ENCODE assay signal across 8 cellular contexts in genomic region chr19:46861691-46862503, GRCh38. TPM values are rescaled to one million over a fixed set of nuclear protein-coding genes. Genes with fewer than 3 reads are reported as not detected.
DNase-seq lines count a peak whose midpoint lies in the region; ATAC-seq and TF ChIP-seq lines count a peak whose summit lies in the region.

No MANE protein-coding gene starts in this region.

- peaks cover 11 to 16% of the 10 kb centered on the region in 2 donors for H3K36me3 Mint-ChIP-seq in stimulated activated naive B cell treated with anti-CD40 and anti-IgM and Interleukin-4, amounts not matched to agents 10 μg/mL and 1 μg/mL and 100 μg/mL, for 72 hours
- peaks cover 5% of the 10 kb centered on the region for H3K36me3 Mint-ChIP-seq in activated T-helper 1 cell treated with anti-CD3 and anti-CD28 coated beads, Interleukin-12 subunit alpha, Interleukin-12 subunit beta, Interleukin-2, Interleukin-4 antibody, amounts not matched to agents 30 ng/mL and 10 ng/mL and 1 ng/mL, durations not matched to agents 14 hours and 24 hours and 36 hours (ENCODE audit: low read depth)

- H3K9me3 ChIP-seq in body of pancreas = no peaks in the 10 kb centered on the region

- TF ChIP-seq CTCF in body of pancreas (IDR thresholded peaks at IDR 0.05) = no peak

- WGBS in body of pancreas, 2 donors = 1 to 2% methylated on average over 19 of the region's 19 CpGs

- H3K4me1 Mint-ChIP-seq in stimulated activated naive B cell treated with anti-CD40 and anti-IgM and Interleukin-4, amounts not matched to agents 10 μg/mL and 1 μg/mL and 100 μg/mL, for 72 hours = peaks cover 16 to 24% of the 10 kb centered on the region in 2 donors
- H3K4me1 Mint-ChIP-seq in activated T-helper 1 cell treated with anti-CD3 and anti-CD28 coated beads, Interleukin-12 subunit alpha, Interleukin-12 subunit beta, Interleukin-2, Interleukin-4 antibody, amounts not matched to agents 30 ng/mL and 10 ng/mL and 1 ng/mL, durations not matched to agents 14 hours and 24 hours and 36 hours (ENCODE audit: low read depth) = peaks cover 25% of the 10 kb centered on the region

- H3K27me3 ChIP-seq in body of pancreas = no peaks in the 10 kb centered on the region

- no peaks in the 10 kb centered on the region for H3K36me3 ChIP-seq in body of pancreas (replicated peaks in 1 of 2; ENCODE audit: insufficient read depth in 1 of 2, low read depth in 2 of 2)

- in situ Hi-C loops in KBM-7 (cut with MboI; ENCODE audit: low pct_unique_long_range_greater_than_20kb, low sequenced_read_pairs) = no loop called here

- no peak overlapping the region for H3K4me3 Mint-ChIP-seq in stimulated activated naive B cell treated with anti-CD40 and anti-IgM and Interleukin-4, amounts not matched to agents 10 μg/mL and 1 μg/mL and 100 μg/mL, for 72 hours
- H3K4me3 Mint-ChIP-seq in activated T-helper 1 cell treated with anti-CD3 and anti-CD28 coated beads, Interleukin-12 subunit alpha, Interleukin-12 subunit beta, Interleukin-2, Interleukin-4 antibody, amounts not matched to agents 30 ng/mL and 10 ng/mL and 1 ng/mL, durations not matched to agents 14 hours and 24 hours and 36 hours = no peak overlapping the region

- H3K4me3 ChIP-seq in body of pancreas = peak overlapping the region; percentile 49 to 73

- peak overlapping the region; percentile 96 to 100 (median 98) for H3K27ac ChIP-seq in body of pancreas

- H3K27ac Mint-ChIP-seq in stimulated activated naive B cell treated with anti-CD40 and anti-IgM and Interleukin-4, amounts not matched to agents 10 μg/mL and 1 μg/mL and 100 μg/mL, for 72 hours = no peak overlapping the region
- H3K27ac Mint-ChIP-seq in activated T-helper 1 cell treated with anti-CD3 and anti-CD28 coated beads, Interleukin-12 subunit alpha, Interleukin-12 subunit beta, Interleukin-2, Interleukin-4 antibody, amounts not matched to agents 30 ng/mL and 10 ng/mL and 1 ng/mL, durations not matched to agents 14 hours and 24 hours and 36 hours = no peak overlapping the region

- peaks cover 3 to 4% of the 10 kb centered on the region in 2 donors for H3K9me3 Mint-ChIP-seq in stimulated activated naive B cell treated with anti-CD40 and anti-IgM and Interleukin-4, amounts not matched to agents 10 μg/mL and 1 μg/mL and 100 μg/mL, for 72 hours
- peaks cover 4% of the 10 kb centered on the region for H3K9me3 Mint-ChIP-seq in activated T-helper 1 cell treated with anti-CD3 and anti-CD28 coated beads, Interleukin-12 subunit alpha, Interleukin-12 subunit beta, Interleukin-2, Interleukin-4 antibody, amounts not matched to agents 30 ng/mL and 10 ng/mL and 1 ng/mL, durations not matched to agents 14 hours and 24 hours and 36 hours

- H3K4me1 ChIP-seq in body of pancreas = peaks cover 61% of the 10 kb centered on the region

- TF ChIP-seq POLR2A in body of pancreas (IDR thresholded peaks at IDR 0.05) = peak in 2 of 3 donors; percentile 25 to 27

- no peaks in the 10 kb centered on the region for H3K27me3 Mint-ChIP-seq in stimulated activated naive B cell treated with anti-CD40 and anti-IgM and Interleukin-4, amounts not matched to agents 10 μg/mL and 1 μg/mL and 100 μg/mL, for 72 hours
- no peaks in the 10 kb centered on the region for H3K27me3 Mint-ChIP-seq in activated T-helper 1 cell treated with anti-CD3 and anti-CD28 coated beads, Interleukin-12 subunit alpha, Interleukin-12 subunit beta, Interleukin-2, Interleukin-4 antibody, amounts not matched to agents 30 ng/mL and 10 ng/mL and 1 ng/mL, durations not matched to agents 14 hours and 24 hours and 36 hours (ENCODE audit: insufficient read depth)

- intact Hi-C loops in body of pancreas (cut with DNase I) = no loop called here
- intact Hi-C loops in activated T-helper 1 cell treated with anti-CD3 and anti-CD28 coated beads, Interleukin-12 subunit alpha, Interleukin-12 subunit beta, Interleukin-2, Interleukin-4 antibody, amounts not matched to agents 30 ng/mL and 10 ng/mL and 1 ng/mL, durations not matched to agents 14 hours and 24 hours and 36 hours (cut with micrococcal nuclease) = loop anchor here (1.0 to 5.0 kb wide), 5 partner anchors 55 to 410 kb away; partner anchors contain the start of gene INAFM1

- DNase-seq in EL (peak; percentile 26), KBM-7 (peak; percentile 40), body of pancreas (peak; percentile 27 to 45 (median 31)), medulla oblongata (ENCODE audit: extremely low spot score) (peak; percentile 43), ureter (ENCODE audit: low spot score) (no peak)
- DNase-seq in stimulated activated naive B cell treated with anti-CD40 and anti-IgM and Interleukin-4, amounts not matched to agents 10 μg/mL and 1 μg/mL and 100 μg/mL, for 72 hours = no peak
- DNase-seq in activated T-helper 1 cell treated with anti-CD3 and anti-CD28 coated beads, Interleukin-12 subunit alpha, Interleukin-12 subunit beta, Interleukin-2, Interleukin-4 antibody, amounts not matched to agents 30 ng/mL and 10 ng/mL and 1 ng/mL, durations not matched to agents 14 hours and 24 hours and 36 hours (ENCODE audit: low spot score) = no peak

- ATAC-seq in body of pancreas = no peak
- no peak for ATAC-seq in stimulated activated naive B cell treated with anti-CD40 and anti-IgM and Interleukin-4, amounts not matched to agents 10 μg/mL and 1 μg/mL and 100 μg/mL, for 72 hours (replicated peaks)
- no peak for ATAC-seq in HG02678 (IDR thresholded peaks at IDR 0.05; ENCODE audit: unreplicated experiment)

RNA-seq across cellular contexts. Expression of gene ARHGAP35, which starts 1.1 kb away (rescaled TPM):
- total RNA-seq in body of pancreas (10 to 100 TPM; 22.8 to 24.7 TPM), ureter (84.0 TPM)
- total RNA-seq in activated T-helper 1 cell treated with anti-CD3 and anti-CD28 coated beads, Interleukin-12 subunit alpha, Interleukin-12 subunit beta, Interleukin-2, Interleukin-4 antibody, amounts not matched to agents 30 ng/mL and 10 ng/mL and 1 ng/mL, durations not matched to agents 14 hours and 24 hours and 36 hours = 22.4 and 22.6 TPM in 2 replicates

RNA-seq across cellular contexts. Expression of gene AP2S1, which starts 11.3 kb away (rescaled TPM):
- total RNA-seq in body of pancreas = 10 to 100 TPM; 32.2 to 49.1 TPM
- 96.4 and 98.1 TPM in 2 replicates for total RNA-seq in activated T-helper 1 cell treated with anti-CD3 and anti-CD28 coated beads, Interleukin-12 subunit alpha, Interleukin-12 subunit beta, Interleukin-2, Interleukin-4 antibody, amounts not matched to agents 30 ng/mL and 10 ng/mL and 1 ng/mL, durations not matched to agents 14 hours and 24 hours and 36 hours
- total RNA-seq in ureter = 73.7 TPM

Comparison
In these comparisons a context has a peak if more than half of its experiments do, and no peak if none do; other contexts are left out.
1. DNase-seq: peak in EL (single experiment), KBM-7 (single experiment), body of pancreas (4 of 4) and medulla oblongata (single experiment); none in stimulated activated naive B cell treated with anti-CD40 and anti-IgM and Interleukin-4, amounts not matched to agents 10 μg/mL and 1 μg/mL and 100 μg/mL, for 72 hours (single experiment), activated T-helper 1 cell treated with anti-CD3 and anti-CD28 coated beads, Interleukin-12 subunit alpha, Interleukin-12 subunit beta, Interleukin-2, Interleukin-4 antibody, amounts not matched to agents 30 ng/mL and 10 ng/mL and 1 ng/mL, durations not matched to agents 14 hours and 24 hours and 36 hours (single experiment) and ureter (single experiment).